Comparison of ENCODE assay signal across 1 cellular context in the genomic region with DNA sequence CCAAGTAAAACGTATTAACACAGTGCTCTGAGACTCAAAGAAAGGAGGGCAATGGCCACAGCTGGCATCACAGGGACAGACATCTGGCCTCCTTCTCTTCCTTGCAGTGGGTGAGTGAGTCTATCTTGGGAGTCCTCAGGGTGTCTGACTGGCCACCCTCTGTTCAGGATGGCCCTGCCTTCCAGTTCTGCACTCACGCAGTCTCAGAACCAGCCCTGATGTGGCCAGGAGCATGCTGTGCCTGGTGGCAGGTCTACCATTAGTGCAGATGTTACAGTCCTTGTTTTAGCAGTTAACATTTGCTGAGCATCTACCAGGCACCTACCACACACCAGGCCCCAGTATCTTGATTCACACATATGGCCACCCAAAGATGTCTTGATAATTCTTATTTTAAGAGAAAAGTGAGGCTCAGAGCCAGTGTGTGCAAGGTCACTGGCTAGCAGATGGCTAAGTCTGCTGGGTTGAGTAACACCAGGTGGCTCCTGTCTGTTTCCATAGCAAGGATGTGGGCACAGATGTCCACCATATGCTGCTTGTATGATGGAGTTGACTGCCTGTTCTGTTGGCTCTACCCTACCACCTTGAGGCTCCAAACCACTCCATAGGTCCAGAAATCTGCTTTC.
TF ChIP-seq lines count a peak whose summit lies in the region.

No MANE protein-coding gene starts in this region.

TF ChIP-seq in SK-N-SH treated with all-trans-retinoic acid at 6 μM for 48 hours, 23 proteins besides CTCF, POLR2A, EP300 and RAD21 (continued from another document):
- no peak for TF ChIP-seq PPARA (CRISPR knock-in tag; IDR thresholded peaks at IDR 0.05; ENCODE audit: borderline replicate concordance)
- no peak for TF ChIP-seq ZC3H10 (CRISPR knock-in tag; IDR thresholded peaks at IDR 0.05)
- TF ChIP-seq, protein P1, sequence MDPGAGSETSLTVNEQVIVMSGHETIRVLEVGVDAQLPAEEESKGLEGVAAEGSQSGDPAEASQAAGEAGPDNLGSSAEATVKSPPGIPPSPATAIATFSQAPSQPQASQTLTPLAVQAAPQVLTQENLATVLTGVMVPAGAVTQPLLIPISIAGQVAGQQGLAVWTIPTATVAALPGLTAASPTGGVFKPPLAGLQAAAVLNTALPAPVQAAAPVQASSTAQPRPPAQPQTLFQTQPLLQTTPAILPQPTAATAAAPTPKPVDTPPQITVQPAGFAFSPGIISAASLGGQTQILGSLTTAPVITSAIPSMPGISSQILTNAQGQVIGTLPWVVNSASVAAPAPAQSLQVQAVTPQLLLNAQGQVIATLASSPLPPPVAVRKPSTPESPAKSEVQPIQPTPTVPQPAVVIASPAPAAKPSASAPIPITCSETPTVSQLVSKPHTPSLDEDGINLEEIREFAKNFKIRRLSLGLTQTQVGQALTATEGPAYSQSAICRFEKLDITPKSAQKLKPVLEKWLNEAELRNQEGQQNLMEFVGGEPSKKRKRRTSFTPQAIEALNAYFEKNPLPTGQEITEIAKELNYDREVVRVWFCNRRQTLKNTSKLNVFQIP (CRISPR knock-in tag; IDR thresholded peaks at IDR 0.05; ENCODE audit: borderline replicate concordance, low read depth) = no peak
- peak; percentile 87 for TF ChIP-seq ZNF70 (CRISPR knock-in tag; IDR thresholded peaks at IDR 0.05)
